Comparison of ENCODE assay signal across 22 cellular contexts in genomic region chr2:167946367-167946955, GRCh38.
DNase-seq lines count a peak whose midpoint lies in the region; ATAC-seq and TF ChIP-seq lines count a peak whose summit lies in the region.
"Had no signal": no experiment of that assay in that cellular context is flagged by ENCODE, and none has a peak within 500 bp of the region (broad histone marks: within the 10 kb centered on the region; RNA-seq: fewer than 3 reads in every experiment).

No MANE protein-coding gene starts in this region.

- H4K8ac ChIP-seq in neuronal stem cell (ENCODE audit: low read depth, low read length), result no peak overlapping the region

- DNase-seq in WTC11 (ENCODE audit: low spot score), result no peak
- DNase-seq in neuronal stem cell (ENCODE audit: low spot score), result peak; percentile 88
- DNase-seq in stimulated activated naive CD4-positive, alpha-beta T cell (lab: John Stamatoyannopoulos, UW), result no peak
- DNase-seq in breast epithelium (ENCODE audit: low spot score in 2 of 2), result no peak
- no peak for DNase-seq in stimulated activated naive CD8-positive, alpha-beta T cell treated with anti-CD3 and anti-CD28 coated beads, Interleukin-15, Interleukin-2, amounts not matched to agents 100 U/mL and 50 U/mL, for 24 hours
- DNase-seq: activated CD4-positive, alpha-beta T cell treated with anti-CD3 and anti-CD28 coated beads, Interleukin-2, amount 50 U/mL, for 4 hours; activated CD8-positive, alpha-beta memory T cell treated with anti-CD3 and anti-CD28 coated beads, Interleukin-2, amount 50 U/mL, for 4 hours; anterior cingulate cortex; caudate nucleus; dermis blood vessel endothelial cell; NCI-H1436 treated with DMSO at 0.1 percent for 48 hours; NCI-H526 treated with DMSO at 0.1 percent for 48 hours; stimulated activated CD8-positive, alpha-beta memory T cell treated with anti-CD3 and anti-CD28 coated beads, Interleukin-4, amount 100 ng/mL, for 48 hours; T-helper 9 cell; trophoblast cell had no signal

- no peak overlapping the region for H2BK120ac ChIP-seq in neuronal stem cell (ENCODE audit: low read depth, low read length)

- TF ChIP-seq POLR2A in breast epithelium (IDR thresholded peaks at IDR 0.05), result no peak

- no peaks in the 10 kb centered on the region for H3K36me3 ChIP-seq in HUES64 (ENCODE audit: insufficient read depth, low read length)
- H3K36me3 ChIP-seq in iPS-20b (ENCODE audit: insufficient read depth, low read depth, low read length), result no peaks in the 10 kb centered on the region
- H3K36me3 ChIP-seq in neuronal stem cell (replicated peaks in 1 of 2; ENCODE audit: control insufficient read depth in 2 of 2, insufficient read depth in 2 of 2, low read length in 2 of 2), result no peaks in the 10 kb centered on the region
- H3K36me3 ChIP-seq in breast epithelium, result no peaks in the 10 kb centered on the region

- H3K9me3 Mint-ChIP-seq in WTC11, result peaks cover 22% of the 10 kb centered on the region

- no peak overlapping the region for H4K91ac ChIP-seq in neuronal stem cell (ENCODE audit: low read depth, low read length, poor library complexity)

- no peaks in the 10 kb centered on the region for H3K27me3 Mint-ChIP-seq in WTC11 (ENCODE audit: low read depth)
- H3K27me3 Mint-ChIP-seq: activated naive CD4-positive, alpha-beta T cell treated with anti-CD3 and anti-CD28 coated beads, Interleukin-2, amount 50 U/mL, for 24 hours had no signal

- CTCF ChIA-PET in WTC11 (lab: Charles Lee), result interaction anchor here (2.0 kb wide), 1 partner anchor 173 kb away, joined by 12 read pairs; no protein-coding TSS in a partner anchor

- H3K14ac ChIP-seq in neuronal stem cell (ENCODE audit: low read length), result no peak overlapping the region

- no peak overlapping the region for H3K4ac ChIP-seq in neuronal stem cell (ENCODE audit: low read length)

- H3K4me1 ChIP-seq in HUES64 (ENCODE audit: insufficient read depth, low read length) (peaks cover 18% of the 10 kb centered on the region), iPS-20b (ENCODE audit: insufficient read depth, low read length) (peaks cover 8% of the 10 kb centered on the region), neuronal stem cell (ENCODE audit: control insufficient read depth in 2 of 2, insufficient read depth in 1 of 2, low read depth in 1 of 2, low read length in 2 of 2) (peaks cover 10 to 11% of the 10 kb centered on the region in 2 donors), breast epithelium (no peaks in the 10 kb centered on the region)

- H3K79me1 ChIP-seq in neuronal stem cell (ENCODE audit: low read depth, low read length), result no peaks in the 10 kb centered on the region

- H2BK5ac ChIP-seq in neuronal stem cell (ENCODE audit: low read length), result no peak overlapping the region

- intact Hi-C loops in breast epithelium (cut with DNase I; ENCODE audit: low total_unique reads), result no loop called here

- H3K9me3 ChIP-seq in HUES64 (ENCODE audit: insufficient read depth, low read depth, low read length) (peaks cover 6% of the 10 kb centered on the region; the same call in 1 of the 2 replicates), iPS-20b (ENCODE audit: insufficient read depth, low read depth, low read length) (no peaks in the 10 kb centered on the region), neuronal stem cell (replicated peaks in 1 of 2; ENCODE audit: control insufficient read depth in 2 of 2, insufficient read depth in 1 of 2, low read depth in 1 of 2, low read length in 2 of 2) (peaks cover 2 to 10% of the 10 kb centered on the region in 2 donors), breast epithelium (no peaks in the 10 kb centered on the region)

- H3K27ac Mint-ChIP-seq in WTC11, result no peak overlapping the region; the same call in 1 of the 2 replicates
- H3K27ac Mint-ChIP-seq: activated naive CD4-positive, alpha-beta T cell treated with anti-CD3 and anti-CD28 coated beads, Interleukin-2, amount 50 U/mL, for 24 hours; activated T-helper 17 cell treated with anti-CD3 and anti-CD28 coated beads, Interleukin-2, amount 50 U/mL, for 72 hours had no signal

- peak overlapping the region; percentile 65 for H2AFZ ChIP-seq in neuronal stem cell (ENCODE audit: low read length)

- no peak overlapping the region for H3K23ac ChIP-seq in neuronal stem cell (ENCODE audit: low read depth, low read length, poor library complexity)

- H3K9ac ChIP-seq in HUES64 (ENCODE audit: low read depth, low read length), result no peak overlapping the region
- H3K9ac ChIP-seq in iPS-20b (ENCODE audit: low read depth, low read length), result no peak overlapping the region
- no peak overlapping the region for H3K9ac ChIP-seq in neuronal stem cell (ENCODE audit: low read depth, low read length, poor library complexity)
- H3K9ac ChIP-seq: KMS-11 had no signal

- WGBS in HUES64, result 46% methylated on average over 2 of the region's 4 CpGs
- WGBS in neuronal stem cell (ENCODE audit: extremely low coverage in 2 of 2, insufficient read length in 2 of 2, insufficient replicate concordance in 1 of 2), 2 donors, result no CpG with 5 or more reads among the region's 4 CpGs

- H3K4me3 Mint-ChIP-seq in WTC11, result no peak overlapping the region
- H3K4me3 Mint-ChIP-seq: activated naive CD4-positive, alpha-beta T cell treated with anti-CD3 and anti-CD28 coated beads, Interleukin-2, amount 50 U/mL, for 24 hours; activated T-helper 17 cell treated with anti-CD3 and anti-CD28 coated beads, Interleukin-2, amount 50 U/mL, for 72 hours had no signal

- H3K27me3 ChIP-seq in HUES64 (ENCODE audit: insufficient read depth, low read length) (no peaks in the 10 kb centered on the region), iPS-20b (ENCODE audit: insufficient read depth, low read length) (no peaks in the 10 kb centered on the region), neuronal stem cell (ENCODE audit: control insufficient read depth in 3 of 3, insufficient read depth in 3 of 3, low read depth in 1 of 3, low read length in 3 of 3) (no peaks in the 10 kb centered on the region), breast epithelium (no peaks in the 10 kb centered on the region)

- H2BK12ac ChIP-seq in neuronal stem cell (ENCODE audit: low read length), result no peak overlapping the region

- H3K18ac ChIP-seq in neuronal stem cell (ENCODE audit: low read length), result no peak overlapping the region

- H2BK15ac ChIP-seq in neuronal stem cell (ENCODE audit: low read length), result no peak overlapping the region

- no peak overlapping the region for H2AK5ac ChIP-seq in neuronal stem cell (ENCODE audit: low read depth, low read length)

- ATAC-seq in WTC11 (peak; percentile 85), HG02763 (IDR thresholded peaks at IDR 0.05; ENCODE audit: unreplicated experiment) (no peak)
- ATAC-seq in stimulated activated naive CD8-positive, alpha-beta T cell treated with anti-CD3 and anti-CD28 coated beads, Interleukin-15, Interleukin-2, amounts not matched to agents 100 U/mL and 50 U/mL, for 24 hours, result no peak
- ATAC-seq: activated T-helper 17 cell treated with anti-CD3 and anti-CD28 coated beads, Interleukin-2, amount 50 U/mL, for 72 hours had no signal

- H3K4me2 ChIP-seq in neuronal stem cell (ENCODE audit: insufficient read depth, low read length, poor library complexity, severe bottlenecking), result no peak overlapping the region
- H3K4me2 ChIP-seq: KMS-11 had no signal

- H3K4me3 ChIP-seq in HUES64 (ENCODE audit: low read length), result no peak overlapping the region
- H3K4me3 ChIP-seq in iPS-20b (ENCODE audit: low read length), result 0 out of 2 replicates have a peak overlapping the region, but pooled peaks have one; percentile 17
- no peak overlapping the region for H3K4me3 ChIP-seq in neuronal stem cell (ENCODE audit: low read length in 2 of 2)
- H3K4me3 ChIP-seq in breast epithelium, result no peak overlapping the region

- peaks cover 16% of the 10 kb centered on the region for H3K4me1 Mint-ChIP-seq in WTC11
- H3K4me1 Mint-ChIP-seq: activated naive CD4-positive, alpha-beta T cell treated with anti-CD3 and anti-CD28 coated beads, Interleukin-2, amount 50 U/mL, for 24 hours; activated T-helper 17 cell treated with anti-CD3 and anti-CD28 coated beads, Interleukin-2, amount 50 U/mL, for 72 hours had no signal

- H3K27ac ChIP-seq in HUES64 (ENCODE audit: low read depth, low read length) (peak overlapping the region; percentile 66), iPS-20b (ENCODE audit: low read length) (no peak overlapping the region), neuronal stem cell (replicated peaks; ENCODE audit: low read length) (peak overlapping the region; percentile 98), breast epithelium (no peak overlapping the region)
- H3K27ac ChIP-seq: C4-2B, KMS-11 had no signal

- POLR2A ChIA-PET in WTC11 (lab: Charles Lee), result no interaction called here

- H3K36me3 Mint-ChIP-seq in WTC11, result no peaks in the 10 kb centered on the region

- no peak for TF ChIP-seq CTCF in WTC11 (IDR thresholded peaks at IDR 0.05)
- TF ChIP-seq CTCF in breast epithelium (IDR thresholded peaks at IDR 0.05), result no peak

TF ChIP-seq in WTC11, 78 proteins besides CTCF, POLR2A, EP300 and RAD21 (continues in another document):
- TF ChIP-seq OVOL2 (CRISPR knock-in tag; IDR thresholded peaks at IDR 0.05; ENCODE audit: borderline replicate concordance) (no peak), SOX15 (CRISPR knock-in tag; IDR thresholded peaks at IDR 0.05) (no peak), IRF1 (CRISPR knock-in tag; IDR thresholded peaks at IDR 0.05) (no peak), ZSCAN18 (CRISPR knock-in tag; IDR thresholded peaks at IDR 0.05) (no peak)

Comparison
In these comparisons a context has a peak if more than half of its experiments do, and no peak if none do; other contexts are left out.
1. H3K27ac ChIP-seq: peak in HUES64 (single experiment) and neuronal stem cell (single experiment); none in iPS-20b (single experiment) and breast epithelium (0 of 2).